Comparison of ENCODE assay signal across 1 cellular context in genomic region chr19:5621311-5621944, GRCh38.
A peak's percentile ranks its signal among the peaks of the same experiment; 100 is the strongest.
TF ChIP-seq lines count a peak whose summit lies in the region.

No MANE protein-coding gene starts in this region.

TF ChIP-seq in HepG2, 621 proteins besides CTCF, POLR2A, EP300 and RAD21:
- no peak for TF ChIP-seq HMGA1 (CRISPR knock-in tag; conservative IDR thresholded peaks at IDR 0.05)
- 0 out of 2 replicates have a peak, but pooled peaks have one; percentile 31 for TF ChIP-seq ZNF567 (CRISPR knock-in tag; IDR thresholded peaks at IDR 0.05; ENCODE audit: borderline replicate concordance)
- peak; percentile 13; the same call in 1 of the 2 replicates for TF ChIP-seq AHR (CRISPR knock-in tag; IDR thresholded peaks at IDR 0.05)
- no peak for TF ChIP-seq NFYB (CRISPR knock-in tag; IDR thresholded peaks at IDR 0.05)
- 0 out of 2 replicates have a peak, but pooled peaks have one; percentile 4 for TF ChIP-seq ZNF33B (CRISPR knock-in tag; IDR thresholded peaks at IDR 0.05)
- 0 out of 2 replicates have a peak, but pooled peaks have one; percentile 21 for TF ChIP-seq NFIB (CRISPR knock-in tag; IDR thresholded peaks at IDR 0.05; ENCODE audit: borderline replicate concordance)
- TF ChIP-seq TEAD3 (CRISPR knock-in tag; optimal IDR thresholded peaks at IDR 0.05; ENCODE audit: borderline replicate concordance) = peak; percentile 8
- TF ChIP-seq ZNF276 (CRISPR knock-in tag; IDR thresholded peaks at IDR 0.05; ENCODE audit: low read depth) = no peak; the same call in 1 of the 2 replicates
- no peak for TF ChIP-seq ZBTB39 (CRISPR knock-in tag; IDR thresholded peaks at IDR 0.05)
